ENCODE assay signal across 1 cellular context in genomic region chr11:110298298-110298765, GRCh38.
A peak's percentile ranks its signal among the peaks of the same experiment; 100 is the strongest.
TF ChIP-seq lines count a peak whose summit lies in the region.

No MANE protein-coding gene starts in this region.

TF ChIP-seq in HepG2, 621 proteins besides CTCF, POLR2A, EP300 and RAD21 (continued from another document and continues in another):
- TF ChIP-seq ZNF609 (CRISPR knock-in tag; IDR thresholded peaks at IDR 0.05; ENCODE audit: borderline replicate concordance) = peak; percentile 90
- TF ChIP-seq CENPX (CRISPR knock-in tag; IDR thresholded peaks at IDR 0.05) = no peak
- no peak for TF ChIP-seq NR3C1 (CRISPR knock-in tag; IDR thresholded peaks at IDR 0.05)
- no peak for TF ChIP-seq KIAA2018 (CRISPR knock-in tag; IDR thresholded peaks at IDR 0.05; ENCODE audit: borderline replicate concordance)
- TF ChIP-seq SKIL (CRISPR knock-in tag; IDR thresholded peaks at IDR 0.05; ENCODE audit: borderline replicate concordance) = 0 out of 2 replicates have a peak, but pooled peaks have one; percentile 12
- TF ChIP-seq SRSF4 (IDR thresholded peaks at IDR 0.05; ENCODE audit: low read depth, low read length, poor library complexity, severe bottlenecking) = no peak
- TF ChIP-seq BORCS8-MEF2B (CRISPR knock-in tag; IDR thresholded peaks at IDR 0.05) = no peak
- TF ChIP-seq MBD4 (IDR thresholded peaks at IDR 0.05; ENCODE audit: borderline replicate concordance, low read length) = peak; percentile 81; the same call in 1 of the 2 replicates
- no peak for TF ChIP-seq TRIM24 (CRISPR knock-in tag; IDR thresholded peaks at IDR 0.05)
- TF ChIP-seq ZNF543 (CRISPR knock-in tag; IDR thresholded peaks at IDR 0.05) = no peak
- no peak for TF ChIP-seq MATR3 (CRISPR knock-in tag; IDR thresholded peaks at IDR 0.05)
- TF ChIP-seq GTF2F1 (IDR thresholded peaks at IDR 0.05; ENCODE audit: low read length) = no peak
- no peak for TF ChIP-seq ZNF773 (CRISPR knock-in tag; IDR thresholded peaks at IDR 0.05; ENCODE audit: borderline replicate concordance)
- 0 out of 2 replicates have a peak, but pooled peaks have one; percentile 35 for TF ChIP-seq ZNF792 (CRISPR knock-in tag; IDR thresholded peaks at IDR 0.05)
- no peak for TF ChIP-seq MAFK (conservative IDR thresholded peaks at IDR 0.05 in 1 of 2, IDR thresholded peaks at IDR 0.05 in 1 of 2; ENCODE audit: low read length in 2 of 2)
- TF ChIP-seq HOXA3 (CRISPR knock-in tag; IDR thresholded peaks at IDR 0.05) = peak; percentile 24; the same call in 1 of the 2 replicates
- TF ChIP-seq PHB2 (IDR thresholded peaks at IDR 0.05; ENCODE audit: partially characterized antibody) = no peak
- TF ChIP-seq ZNF598 (CRISPR knock-in tag; IDR thresholded peaks at IDR 0.05; ENCODE audit: borderline replicate concordance) = no peak
- no peak for TF ChIP-seq ZNF800 (CRISPR knock-in tag; IDR thresholded peaks at IDR 0.05)
- 0 out of 2 replicates have a peak, but pooled peaks have one; percentile 43 for TF ChIP-seq ETV5 (CRISPR knock-in tag; IDR thresholded peaks at IDR 0.05; ENCODE audit: borderline replicate concordance)
- peak; percentile 74 for TF ChIP-seq TBX2 (CRISPR knock-in tag; IDR thresholded peaks at IDR 0.05; ENCODE audit: borderline replicate concordance)
- no peak for TF ChIP-seq ZNF546 (CRISPR knock-in tag; conservative IDR thresholded peaks at IDR 0.05)
- no peak for TF ChIP-seq ZKSCAN5 (CRISPR knock-in tag; IDR thresholded peaks at IDR 0.05)
- no peak for TF ChIP-seq STAG1 (CRISPR knock-in tag; IDR thresholded peaks at IDR 0.05)
- no peak for TF ChIP-seq BCLAF1 (IDR thresholded peaks at IDR 0.05)
- 0 out of 2 replicates have a peak, but pooled peaks have one; percentile 32 for TF ChIP-seq TGIF2 (CRISPR knock-in tag; IDR thresholded peaks at IDR 0.05)
- no peak for TF ChIP-seq SP140L (CRISPR knock-in tag; IDR thresholded peaks at IDR 0.05; ENCODE audit: borderline replicate concordance)
- peak; percentile 30; the same call in 1 of the 2 replicates for TF ChIP-seq SIX4 (CRISPR knock-in tag; IDR thresholded peaks at IDR 0.05)
- TF ChIP-seq SRF (IDR thresholded peaks at IDR 0.05; ENCODE audit: low read depth, low read length) = no peak
- TF ChIP-seq TARDBP (CRISPR knock-in tag; IDR thresholded peaks at IDR 0.05) = no peak
- TF ChIP-seq ZNF333 (CRISPR knock-in tag; IDR thresholded peaks at IDR 0.05; ENCODE audit: borderline replicate concordance) = no peak
- TF ChIP-seq FOXM1 (CRISPR knock-in tag; IDR thresholded peaks at IDR 0.05) = no peak
- TF ChIP-seq GABPB1 (CRISPR knock-in tag; IDR thresholded peaks at IDR 0.05) = peak; percentile 34
- TF ChIP-seq PHF20 (CRISPR knock-in tag; IDR thresholded peaks at IDR 0.05) = no peak
- no peak for TF ChIP-seq USF2 (IDR thresholded peaks at IDR 0.05; ENCODE audit: low read depth, low read length)
- TF ChIP-seq USF2 (CRISPR knock-in tag; IDR thresholded peaks at IDR 0.05; ENCODE audit: borderline replicate concordance) = no peak
- no peak for TF ChIP-seq MYC (CRISPR knock-in tag; IDR thresholded peaks at IDR 0.05; ENCODE audit: borderline replicate concordance)
- peak; percentile 90 for TF ChIP-seq GFI1 (CRISPR knock-in tag; IDR thresholded peaks at IDR 0.05; ENCODE audit: borderline replicate concordance)
- TF ChIP-seq ZNF747 (CRISPR knock-in tag; IDR thresholded peaks at IDR 0.05; ENCODE audit: borderline replicate concordance) = no peak
